ENCODE assay signal across 8 cellular contexts in genomic region chr7:25259487-25260243, GRCh38. TPM values are rescaled to one million over a fixed set of nuclear protein-coding genes. Genes with fewer than 3 reads are reported as not detected.
A peak's percentile ranks its signal among the peaks of the same experiment; 100 is the strongest.
DNase-seq lines count a peak whose midpoint lies in the region; ATAC-seq and TF ChIP-seq lines count a peak whose summit lies in the region.

No MANE protein-coding gene starts in this region.

- H3K9me3 Mint-ChIP-seq in H9 = no peaks in the 10 kb centered on the region
- H3K9me3 Mint-ChIP-seq in activated naive CD8-positive, alpha-beta T cell treated with anti-CD3 and anti-CD28 coated beads for 36 hours = no peaks in the 10 kb centered on the region

- no peak overlapping the region for H4K5ac ChIP-seq in H9 (ENCODE audit: insufficient read length, low read depth, low read length)

- H3K4me1 Mint-ChIP-seq in H9 = peaks cover 2 to 8% of the 10 kb centered on the region in 2 experiments
- H3K4me1 Mint-ChIP-seq in activated naive CD8-positive, alpha-beta T cell treated with anti-CD3 and anti-CD28 coated beads for 36 hours = peaks cover 23% of the 10 kb centered on the region

- peaks cover 10% of the 10 kb centered on the region for H3K27me3 Mint-ChIP-seq in H9 (ENCODE audit: low read depth)
- H3K27me3 Mint-ChIP-seq in activated naive CD8-positive, alpha-beta T cell treated with anti-CD3 and anti-CD28 coated beads for 36 hours = peaks cover 3% of the 10 kb centered on the region

- no peak overlapping the region for H2AK5ac ChIP-seq in H9 (ENCODE audit: insufficient read length, low read length)

- H2BK5ac ChIP-seq in H9 (ENCODE audit: insufficient read length, low read length) = no peak overlapping the region

- no peak overlapping the region for H3K4me2 ChIP-seq in H9 (ENCODE audit: insufficient read depth, insufficient read length, low read length)
- H3K4me2 ChIP-seq in SU-DHL-6 (ENCODE audit: low read depth, low read length, poor library complexity, severe bottlenecking) = no peak overlapping the region

- H3K23me2 ChIP-seq in H9 (ENCODE audit: insufficient read length, low read depth, low read length, poor library complexity, severe bottlenecking) = no peaks in the 10 kb centered on the region

- DNase-seq in DMS53 (lab: John Stamatoyannopoulos, UW) = peak; percentile 96
- DNase-seq in H9 = peak; percentile 78
- peak; percentile 82 to 97 (median 82) for DNase-seq in NCI-H1417 (lab: John Stamatoyannopoulos, UW)
- DNase-seq in activated naive CD8-positive, alpha-beta T cell treated with anti-CD3 and anti-CD28 coated beads for 36 hours = peak; percentile 48
- DNase-seq in heart right ventricle = peak; percentile 16 to 63
- DNase-seq in renal cortical epithelial cell (ENCODE audit: low read depth) = peak; percentile 66
- no peak for DNase-seq in T1000 (lab: John Stamatoyannopoulos, UW)

- H3K18ac ChIP-seq in H9 (ENCODE audit: insufficient read length, low read depth, low read length) = no peak overlapping the region

- no peaks in the 10 kb centered on the region for H3K4me1 ChIP-seq in H9 (ENCODE audit: insufficient read depth, low read length)
- peaks cover 0 to 27% (median 0%) of the 10 kb centered on the region in 9 donors for H3K4me1 ChIP-seq in heart right ventricle

- no peak overlapping the region for H3K56ac ChIP-seq in H9 (ENCODE audit: insufficient read length, low read depth, low read length)

- H2AFZ ChIP-seq in H9 (ENCODE audit: low read length) (no peak overlapping the region), SU-DHL-6 (ENCODE audit: low read depth, low read length, severe bottlenecking) (no peak overlapping the region)

- H3K9ac ChIP-seq in H9 (ENCODE audit: extremely low read depth, insufficient read length, low read length) (no peak overlapping the region), SU-DHL-6 (ENCODE audit: low read length) (no peak overlapping the region)

- H4K91ac ChIP-seq in H9 (ENCODE audit: insufficient read length, low read depth, low read length) = no peak overlapping the region

- no peak overlapping the region for H2BK20ac ChIP-seq in H9 (ENCODE audit: low read depth, low read length, poor library complexity, severe bottlenecking)

- no peak overlapping the region for H3T11ph ChIP-seq in H9 (ENCODE audit: low read length)

- H3K23ac ChIP-seq in H9 (ENCODE audit: insufficient read length, low read depth, low read length) = no peak overlapping the region

- H3K4ac ChIP-seq in H9 (ENCODE audit: low read depth, low read length) = no peak overlapping the region

- intact Hi-C loops in heart right ventricle (cut with DNase I) = loop anchor here (1.0 to 10.0 kb wide), 12 partner anchors 128 to 595 kb away; no protein-coding TSS in a partner anchor

- peak; percentile 91 for TF ChIP-seq CTCF in H9 (conservative IDR thresholded peaks at IDR 0.05)
- TF ChIP-seq CTCF in SU-DHL-6 (IDR thresholded peaks at IDR 0.05; ENCODE audit: insufficient read depth, low read length, poor library complexity, severe bottlenecking) = peak; percentile 74
- TF ChIP-seq CTCF in heart right ventricle (IDR thresholded peaks at IDR 0.05) = peak; percentile 65 to 89 (median 83)

- no peak overlapping the region for H3K14ac ChIP-seq in H9 (ENCODE audit: insufficient read depth, low read length)

- H3K79me1 ChIP-seq in H9 (ENCODE audit: insufficient read depth, low read depth, low read length, poor library complexity, severe bottlenecking) = no peaks in the 10 kb centered on the region

- H4K20me1 ChIP-seq in H9 (ENCODE audit: control insufficient read depth, insufficient read depth, insufficient read length) (no peaks in the 10 kb centered on the region), SU-DHL-6 (ENCODE audit: low read depth, low read length) (no peaks in the 10 kb centered on the region)

- H4K8ac ChIP-seq in H9 (replicated peaks; ENCODE audit: insufficient read length, low read depth, low read length) = no peak overlapping the region

- H3F3A ChIP-seq in SU-DHL-6 (ENCODE audit: insufficient read depth) = no peaks in the 10 kb centered on the region

- H3K4me3 Mint-ChIP-seq in H9 = no peak overlapping the region
- H3K4me3 Mint-ChIP-seq in activated naive CD8-positive, alpha-beta T cell treated with anti-CD3 and anti-CD28 coated beads for 36 hours = no peak overlapping the region

- H3K79me2 ChIP-seq in H9 (ENCODE audit: insufficient read depth, low read length) (no peaks in the 10 kb centered on the region), SU-DHL-6 (ENCODE audit: insufficient read depth, low read length) (no peaks in the 10 kb centered on the region)

- H2BK12ac ChIP-seq in H9 (ENCODE audit: insufficient read length, low read depth, low read length) = no peak overlapping the region

- H3K9me3 ChIP-seq in H9 (ENCODE audit: control insufficient read depth, low read depth, low read length) = no peaks in the 10 kb centered on the region
- no peaks in the 10 kb centered on the region for H3K9me3 ChIP-seq in SU-DHL-6 (ENCODE audit: insufficient read depth, low read length)
- no peaks in the 10 kb centered on the region for H3K9me3 ChIP-seq in heart right ventricle

- H3K27me3 ChIP-seq in H9 (ENCODE audit: insufficient read depth, low read length) (no peaks in the 10 kb centered on the region), SU-DHL-6 (ENCODE audit: low read length) (no peaks in the 10 kb centered on the region), heart right ventricle (peaks cover 0 to 4% (median 0%) of the 10 kb centered on the region in 7 donors)

- H3K36me3 ChIP-seq in SU-DHL-6 (ENCODE audit: low read length) (no peaks in the 10 kb centered on the region), heart right ventricle (no peaks in the 10 kb centered on the region)

- no peaks in the 10 kb centered on the region for H3K36me3 Mint-ChIP-seq in H9 (ENCODE audit: insufficient read depth in 1 of 3, low read depth in 3 of 3)
- H3K36me3 Mint-ChIP-seq in activated naive CD8-positive, alpha-beta T cell treated with anti-CD3 and anti-CD28 coated beads for 36 hours = no peaks in the 10 kb centered on the region

- no peak overlapping the region for H2BK15ac ChIP-seq in H9 (ENCODE audit: low read depth, low read length)

- H3K27ac ChIP-seq in H9 (ENCODE audit: insufficient read length, low read depth, low read length) (no peak overlapping the region), SU-DHL-6 (ENCODE audit: low read depth, low read length) (no peak overlapping the region), heart right ventricle (no peak overlapping the region)

- WGBS in H9 (ENCODE audit: extremely low coverage, insufficient read length, low lambda C conversion rate) = no CpG with 5 or more reads among the region's 13 CpGs
- 28 to 33% methylated on average over 13 of the region's 13 CpGs for WGBS in heart right ventricle, 2 donors

- no peak overlapping the region for H2BK120ac ChIP-seq in H9 (ENCODE audit: low read depth, low read length, poor library complexity, severe bottlenecking)

- ATAC-seq in heart right ventricle = peak; percentile 60 to 85 (median 70)

- no peak overlapping the region for H3K4me3 ChIP-seq in SU-DHL-6 (ENCODE audit: insufficient read depth, low read length, poor library complexity, severe bottlenecking)
- no peak overlapping the region for H3K4me3 ChIP-seq in heart right ventricle

- H3K27ac Mint-ChIP-seq in H9 = no peak overlapping the region
- H3K27ac Mint-ChIP-seq in activated naive CD8-positive, alpha-beta T cell treated with anti-CD3 and anti-CD28 coated beads for 36 hours = no peak overlapping the region

- H3K9me2 ChIP-seq in SU-DHL-6 (replicated peaks; ENCODE audit: insufficient read depth, low read length) = no peaks in the 10 kb centered on the region

RNA-seq across cellular contexts. Expression of gene NPVF, which starts 31.4 kb away (rescaled TPM):
- total RNA-seq in H9 (2021) (not detected in 2 replicates), heart right ventricle (not detected), renal cortical epithelial cell (not detected in 2 replicates)
- not detected for total RNA-seq in activated naive CD8-positive, alpha-beta T cell treated with anti-CD3 and anti-CD28 coated beads for 36 hours
- not detected for polyA plus RNA-seq in heart right ventricle
